In the genomic region with DNA sequence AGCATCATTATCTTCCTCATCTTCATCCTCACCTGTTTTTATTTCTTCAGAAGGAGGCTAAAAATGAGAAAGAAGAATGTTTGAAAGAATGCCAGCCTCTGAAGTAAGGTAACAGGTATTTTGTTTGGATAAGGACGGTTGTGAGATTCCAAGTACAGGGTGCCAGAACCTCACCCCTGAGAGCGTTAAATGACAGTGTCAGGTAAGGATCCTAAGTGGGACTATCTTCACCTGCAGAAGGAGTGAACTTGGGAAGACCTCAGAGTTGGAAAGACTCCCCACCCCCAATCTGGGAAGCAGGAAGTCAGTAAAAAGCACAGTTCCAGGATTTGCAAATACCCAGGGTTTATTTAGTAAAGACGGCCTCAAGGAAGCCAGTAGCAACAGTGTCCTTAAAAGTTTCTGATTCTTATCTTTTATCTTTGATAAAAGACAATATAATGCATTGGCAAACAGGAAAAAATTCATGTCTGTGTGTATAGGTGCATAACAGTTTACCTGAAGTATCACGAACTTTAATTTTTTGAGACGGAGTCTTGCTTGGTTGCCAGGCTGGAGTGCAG, we compare ENCODE assay signal across 24 cellular contexts. TPM values are rescaled to one million over a fixed set of nuclear protein-coding genes. Genes with fewer than 3 reads are reported as not detected.
A peak's percentile ranks its signal among the peaks of the same experiment; 100 is the strongest.
DNase-seq lines count a peak whose midpoint lies in the region; ATAC-seq and TF ChIP-seq lines count a peak whose summit lies in the region.
"Had no signal": no experiment of that assay in that cellular context is flagged by ENCODE, and none has a peak within 500 bp of the region (broad histone marks: within the 10 kb centered on the region; RNA-seq: fewer than 3 reads in every experiment).

No MANE protein-coding gene starts in this region.

- H3K27ac Mint-ChIP-seq in activated naive CD8-positive, alpha-beta T cell treated with anti-CD3 and anti-CD28 coated beads, Interleukin-2, amount 50 U/mL, for 24 hours, result peak overlapping the region; percentile 11

- ATAC-seq in activated naive CD8-positive, alpha-beta T cell treated with anti-CD3 and anti-CD28 coated beads, Interleukin-2, amount 50 U/mL, for 24 hours, result no peak
- ATAC-seq in left colon (peak; percentile 15), left lobe of liver (no peak)
- ATAC-seq: A549, HCT116, Panc1 had no signal

- H3K27ac ChIP-seq in 22Rv1 (peak overlapping the region; percentile 16; the same call in 1 of the 2 replicates), HEK293 (ENCODE audit: extremely low read depth, low read depth, low read length) (no peak overlapping the region)
- H3K27ac ChIP-seq: A549; BLaER1 treated with 17β-estradiol and CSF1 and Interleukin-3, amounts not matched to agents 10 nM and 100 nM; RWPE1 had no signal

- intact Hi-C loops in left colon (cut with DNase I, micrococcal nuclease), result no loop called here

- no peaks in the 10 kb centered on the region for H3K27me3 Mint-ChIP-seq in activated naive CD8-positive, alpha-beta T cell treated with anti-CD3 and anti-CD28 coated beads, Interleukin-2, amount 50 U/mL, for 24 hours
- H3K27me3 Mint-ChIP-seq: CD4-positive, alpha-beta memory T cell had no signal

- TF ChIP-seq CTCF in 22Rv1 (IDR thresholded peaks at IDR 0.05), result no peak
- no peak for TF ChIP-seq CTCF in HEK293 (tag by site-specific recombination; IDR thresholded peaks at IDR 0.05)

- no peaks in the 10 kb centered on the region for H3K4me1 ChIP-seq in HEK293 (ENCODE audit: control insufficient read depth, insufficient read depth, low read length)
- H3K4me1 ChIP-seq: A549; BLaER1 treated with 17β-estradiol and CSF1 and Interleukin-3, amounts not matched to agents 10 nM and 100 nM had no signal

- POLR2A ChIA-PET in HEK293 (lab: Yijun Ruan, JAX), result no interaction called here

- H3K36me3 ChIP-seq in HEK293 (ENCODE audit: control insufficient read depth in 2 of 2, insufficient read depth in 1 of 2, low read length in 2 of 2), result peaks cover 47 to 80% of the 10 kb centered on the region in 2 experiments

- DNase-seq in activated naive CD8-positive, alpha-beta T cell treated with anti-CD3 and anti-CD28 coated beads, Interleukin-2, amount 50 U/mL, for 24 hours, result no peak
- DNase-seq in left colon (no peak), GM19240 (ENCODE audit: insufficient read length, low spot score) (no peak), DMS 273 treated with DMSO at 0.1 percent for 48 hours (lab: John Stamatoyannopoulos, UW) (no peak), left lobe of liver (ENCODE audit: low spot score) (no peak)
- DNase-seq: AML-193; CD4-positive, alpha-beta memory T cell; COR-L47; KBM-7; MM.1S; NCI-H1048; NCI-H1417; NCI-H1694; NCI-H2029 treated with DMSO at 0.1 percent for 48 hours; NCI-H446 treated with DMSO at 0.1 percent for 48 hours; NCI-H526 treated with DMSO at 0.1 percent for 48 hours; SHP77 treated with DMSO at 0.1 percent for 48 hours had no signal

- no peaks in the 10 kb centered on the region for H3K9me3 Mint-ChIP-seq in activated naive CD8-positive, alpha-beta T cell treated with anti-CD3 and anti-CD28 coated beads, Interleukin-2, amount 50 U/mL, for 24 hours
- H3K9me3 Mint-ChIP-seq: CD4-positive, alpha-beta memory T cell had no signal

- no peaks in the 10 kb centered on the region for H3K9me3 ChIP-seq in HEK293 (ENCODE audit: control insufficient read depth, insufficient read depth, low read depth, low read length)
- H3K9me3 ChIP-seq: A549 had no signal

- H3K36me3 Mint-ChIP-seq in activated naive CD8-positive, alpha-beta T cell treated with anti-CD3 and anti-CD28 coated beads, Interleukin-2, amount 50 U/mL, for 24 hours (ENCODE audit: low read depth), result peaks cover 69% of the 10 kb centered on the region

- CTCF ChIA-PET in HEK293 (lab: Yijun Ruan, JAX), result interaction anchor here (1.0 kb wide), 1 partner anchor 24 kb away, joined by 3 read pairs; no protein-coding TSS in a partner anchor

- no peak overlapping the region for H3K4me3 Mint-ChIP-seq in activated naive CD8-positive, alpha-beta T cell treated with anti-CD3 and anti-CD28 coated beads, Interleukin-2, amount 50 U/mL, for 24 hours
- H3K4me3 Mint-ChIP-seq: CD4-positive, alpha-beta memory T cell had no signal

- H3K4me3 ChIP-seq in HEK293 (ENCODE audit: low read depth, low read length), result no peak overlapping the region
- H3K4me3 ChIP-seq: A549; BLaER1 treated with 17β-estradiol and CSF1 and Interleukin-3, amounts not matched to agents 10 nM and 100 nM had no signal

- H3K4me1 Mint-ChIP-seq in activated naive CD8-positive, alpha-beta T cell treated with anti-CD3 and anti-CD28 coated beads, Interleukin-2, amount 50 U/mL, for 24 hours, result peaks cover 2% of the 10 kb centered on the region
- H3K4me1 Mint-ChIP-seq: CD4-positive, alpha-beta memory T cell had no signal

TF ChIP-seq in HEK293, 187 proteins besides CTCF, POLR2A, EP300 and RAD21:
- TF ChIP-seq, protein P1, sequence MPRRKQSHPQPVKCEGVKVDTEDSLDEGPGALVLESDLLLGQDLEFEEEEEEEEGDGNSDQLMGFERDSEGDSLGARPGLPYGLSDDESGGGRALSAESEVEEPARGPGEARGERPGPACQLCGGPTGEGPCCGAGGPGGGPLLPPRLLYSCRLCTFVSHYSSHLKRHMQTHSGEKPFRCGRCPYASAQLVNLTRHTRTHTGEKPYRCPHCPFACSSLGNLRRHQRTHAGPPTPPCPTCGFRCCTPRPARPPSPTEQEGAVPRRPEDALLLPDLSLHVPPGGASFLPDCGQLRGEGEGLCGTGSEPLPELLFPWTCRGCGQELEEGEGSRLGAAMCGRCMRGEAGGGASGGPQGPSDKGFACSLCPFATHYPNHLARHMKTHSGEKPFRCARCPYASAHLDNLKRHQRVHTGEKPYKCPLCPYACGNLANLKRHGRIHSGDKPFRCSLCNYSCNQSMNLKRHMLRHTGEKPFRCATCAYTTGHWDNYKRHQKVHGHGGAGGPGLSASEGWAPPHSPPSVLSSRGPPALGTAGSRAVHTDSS (tag by site-specific recombination; IDR thresholded peaks at IDR 0.05), result peak; percentile 70
- no peak for TF ChIP-seq ZNF266 (tag by site-specific recombination; IDR thresholded peaks at IDR 0.05; ENCODE audit: low read depth)

RNA-seq across cellular contexts. Expression of a gene that starts 52.3 kb away (rescaled TPM):
- 10 to 100 TPM; 18.6 to 22.9 TPM for total RNA-seq in left colon
- 8.9 TPM for total RNA-seq in left lobe of liver

RNA-seq across cellular contexts. Expression of a gene that starts 57.2 kb away (rescaled TPM):
- total RNA-seq in left colon (10 to 100 TPM; 27.9 to 39.3 TPM), left lobe of liver (15.8 TPM)
